In genomic region chr6:52540286-52540902, GRCh38 we compare ENCODE assay signal across 16 cellular contexts. TPM values are rescaled to one million over a fixed set of nuclear protein-coding genes. Genes with fewer than 3 reads are reported as not detected.
DNase-seq lines count a peak whose midpoint lies in the region; ATAC-seq and TF ChIP-seq lines count a peak whose summit lies in the region.
"Had no signal": no experiment of that assay in that cellular context is flagged by ENCODE, and none has a peak within 500 bp of the region (broad histone marks: within the 10 kb centered on the region; RNA-seq: fewer than 3 reads in every experiment).

No MANE protein-coding gene starts in this region.

- H2BK20ac ChIP-seq in IMR-90 (ENCODE audit: low read depth, low read length) = peak overlapping the region; percentile 87

- no peak for TF ChIP-seq POLR2A in IMR-90 (IDR thresholded peaks at IDR 0.05; ENCODE audit: low read depth, low read length)

- H3K4me1 ChIP-seq in IMR-90 (ENCODE audit: control insufficient read depth, insufficient read depth, low read length) = peaks cover 63% of the 10 kb centered on the region
- H3K4me1 ChIP-seq in ascending aorta = peaks cover 17 to 82% of the 10 kb centered on the region in 2 donors
- peaks cover 82% of the 10 kb centered on the region for H3K4me1 ChIP-seq in muscle layer of colon (ENCODE audit: insufficient read depth, low read length)
- H3K4me1 ChIP-seq in aorta (ENCODE audit: control insufficient read depth in 1 of 2, insufficient read depth in 2 of 2, low read length in 2 of 2) = peaks cover 4 to 37% of the 10 kb centered on the region in 2 donors
- H3K4me1 ChIP-seq: HAP-1 had no signal

- H3K27ac ChIP-seq in IMR-90 (ENCODE audit: insufficient read depth, low read length) (peak overlapping the region; percentile 91), ascending aorta (peak overlapping the region; percentile 86 to 87), muscle layer of colon (ENCODE audit: low read depth, low read length) (peak overlapping the region; percentile 36), aorta (ENCODE audit: low read depth in 1 of 2, low read length in 2 of 2) (peak overlapping the region in 1 of 2 donors; percentile 56)

- peak overlapping the region; percentile 92 for H3K4ac ChIP-seq in IMR-90 (ENCODE audit: low read depth, low read length)

- no CpG with 5 or more reads among the region's 3 CpGs for WGBS in IMR-90 (ENCODE audit: extremely low coverage in 2 of 2, insufficient read length in 1 of 2), 2 experiments
- WGBS in aorta, 2 donors = 67% methylated on average over 3 of the region's 3 CpGs

- CTCF ChIA-PET in IMR-90 (lab: Yijun Ruan, JAX) = interaction anchor here (1.0 to 1.3 kb wide), 2 partner anchors 26 to 122 kb away, joined by 3 read pairs; no protein-coding TSS in a partner anchor

- peak overlapping the region; percentile 91 for H2BK120ac ChIP-seq in IMR-90 (ENCODE audit: low read depth, low read length)

- H3K9me1 ChIP-seq in IMR-90 (ENCODE audit: insufficient read depth, low read length) = peaks cover 52% of the 10 kb centered on the region

- H4K91ac ChIP-seq in IMR-90 (ENCODE audit: insufficient read depth, low read depth, low read length) = peak overlapping the region; percentile 95

- peak overlapping the region; percentile 86 for H3K56ac ChIP-seq in IMR-90 (ENCODE audit: extremely low read depth, insufficient read depth, low read length)

- H3K23ac ChIP-seq in IMR-90 (ENCODE audit: low read depth, low read length) = peak overlapping the region; percentile 88

- H4K8ac ChIP-seq in IMR-90 (ENCODE audit: low read depth in 2 of 2, low read length in 2 of 2) = peak overlapping the region; percentile 56 to 73

- intact Hi-C loops in IMR-90 (cut with micrococcal nuclease) = no loop called here
- intact Hi-C loops in ascending aorta (cut with DNase I) = loop anchor here (2.0 to 5.0 kb wide), 2 partner anchors 18 to 37 kb away; partner anchors contain the start of gene TRAM2
- intact Hi-C loops in aorta (cut with DNase I) = no loop called here

- peaks cover 11% of the 10 kb centered on the region for H3K36me3 ChIP-seq in IMR-90 (ENCODE audit: control insufficient read depth, insufficient read depth, low read length)
- H3K36me3 ChIP-seq in ascending aorta = peaks cover 0 to under 1% of the 10 kb centered on the region in 2 donors
- peaks cover under 1% of the 10 kb centered on the region for H3K36me3 ChIP-seq in muscle layer of colon (ENCODE audit: insufficient read depth, low read length)
- no peaks in the 10 kb centered on the region for H3K36me3 ChIP-seq in aorta (ENCODE audit: control insufficient read depth in 1 of 2, insufficient read depth in 2 of 2, low read length in 1 of 2)
- H3K36me3 ChIP-seq: HAP-1 had no signal

- peak overlapping the region; percentile 82 for H4K5ac ChIP-seq in IMR-90 (ENCODE audit: low read depth, low read length)

- H3K9me3 ChIP-seq in IMR-90 (ENCODE audit: control insufficient read depth, insufficient read depth, low read length) (no peaks in the 10 kb centered on the region), ascending aorta (no peaks in the 10 kb centered on the region), muscle layer of colon (ENCODE audit: low read length) (no peaks in the 10 kb centered on the region), aorta (ENCODE audit: control insufficient read depth, low read length) (no peaks in the 10 kb centered on the region)
- H3K9me3 ChIP-seq: HAP-1 had no signal

- BruUV-seq in IMR-90 (replicated peaks; lab: Mats Ljungman, UMichigan) = no TSS peak

- peaks cover 7% of the 10 kb centered on the region; the same call in 1 of the 2 replicates for H4K20me1 ChIP-seq in IMR-90 (ENCODE audit: insufficient read depth, low read length)

- H3K18ac ChIP-seq in IMR-90 (ENCODE audit: low read depth, low read length) = peak overlapping the region; percentile 84

- no peak overlapping the region for H2AK9ac ChIP-seq in IMR-90 (replicated peaks; ENCODE audit: low read depth, low read length, poor library complexity)

- peak overlapping the region; percentile 92 for H3K14ac ChIP-seq in IMR-90 (replicated peaks; ENCODE audit: low read depth, low read length)

- peak overlapping the region; percentile 95 for H2BK5ac ChIP-seq in IMR-90 (ENCODE audit: low read depth, low read length, poor library complexity, severe bottlenecking)

- H3K27me3 ChIP-seq in IMR-90 (ENCODE audit: control insufficient read depth, insufficient read depth, low read length) = no peaks in the 10 kb centered on the region
- H3K27me3 ChIP-seq in ascending aorta = no peaks in the 10 kb centered on the region
- no peaks in the 10 kb centered on the region for H3K27me3 ChIP-seq in muscle layer of colon (ENCODE audit: control insufficient read depth in 1 of 2, insufficient read depth in 2 of 2, low read length in 2 of 2)
- no peaks in the 10 kb centered on the region for H3K27me3 ChIP-seq in aorta (ENCODE audit: control insufficient read depth in 1 of 2, insufficient read depth in 2 of 2, low read length in 1 of 2)

- peak overlapping the region; percentile 58; the same call in 1 of the 2 replicates for H3K9ac ChIP-seq in IMR-90 (ENCODE audit: low read depth, low read length)
- H3K9ac ChIP-seq in muscle layer of colon (ENCODE audit: low read length) = no peak overlapping the region

- POLR2A ChIA-PET in IMR-90 (lab: Charles Lee; ENCODE audit: unreplicated experiment) = no interaction called here

- H3K79me1 ChIP-seq in IMR-90 (ENCODE audit: low read depth in 1 of 2, low read length in 2 of 2) = peaks cover 41 to 87% of the 10 kb centered on the region in 2 experiments

- H3K4me3 ChIP-seq in AG09309 (ENCODE audit: control insufficient read depth, low read depth, low read length) = no peak overlapping the region
- no peak overlapping the region for H3K4me3 ChIP-seq in IMR-90 (ENCODE audit: insufficient read depth, low read depth, low read length)
- H3K4me3 ChIP-seq in ascending aorta = no peak overlapping the region
- no peak overlapping the region for H3K4me3 ChIP-seq in muscle layer of colon (ENCODE audit: low read depth in 1 of 2, low read length in 2 of 2)
- no peak overlapping the region for H3K4me3 ChIP-seq in aorta (ENCODE audit: low read length in 2 of 2)
- H3K4me3 ChIP-seq: HAP-1, lung had no signal

- DNase-seq in AG09309 (ENCODE audit: low read depth) (peak; percentile 29), IMR-90 (peak; percentile 42), ascending aorta (ENCODE audit: low spot score in 2 of 2) (no peak), aorta (no peak), activated T-cell treated with anti-CD3 and anti-CD28 coated beads for 4 hours (no peak), ecto neural progenitor cell (ENCODE audit: low spot score) (no peak)
- DNase-seq: activated CD4-positive, alpha-beta memory T cell treated with anti-CD3 and anti-CD28 coated beads, Interleukin-2, amount 10 ng/mL, durations not matched to agents 7 days and 5 days; activated naive CD8-positive, alpha-beta T cell treated with anti-CD3 and anti-CD28 coated beads, Interleukin-2, amount 10 ng/mL, durations not matched to agents 7 days and 5 days; foreskin melanocyte; NCI-H187; retina had no signal

- peak overlapping the region; percentile 96 for H2AK5ac ChIP-seq in IMR-90 (ENCODE audit: low read depth, low read length)

- TF ChIP-seq CTCF in AG09309 (IDR thresholded peaks at IDR 0.05; ENCODE audit: control insufficient read depth, insufficient read depth, low read depth, low read length, missing control alignments) = no peak
- TF ChIP-seq CTCF in IMR-90 (conservative IDR thresholded peaks at IDR 0.05; ENCODE audit: low read depth, low read length) = no peak
- TF ChIP-seq CTCF in ascending aorta (IDR thresholded peaks at IDR 0.05) = no peak

- peak overlapping the region; percentile 94 for H2BK15ac ChIP-seq in IMR-90 (ENCODE audit: low read depth, low read length)

- ATAC-seq in IMR-90 (ENCODE audit: low read depth) (no peak), aorta (ENCODE audit: low FRiP score) (no peak), GM21381 (IDR thresholded peaks at IDR 0.05; ENCODE audit: unreplicated experiment) (no peak)
- ATAC-seq: natural killer cell treated with Interleukin-12 subunit alpha and Interleukin-12 subunit beta and Interleukin-15 and Interleukin-18, amount 100 ng/mL, for 72 hours had no signal

- dilution Hi-C loops in IMR-90 (cut with HindIII; ENCODE audit: low sequenced_read_pairs, unreplicated experiment) = no loop called here

- H2AFZ ChIP-seq in IMR-90 (replicated peaks; ENCODE audit: low read length, poor library complexity) = no peak overlapping the region

- in situ Hi-C loops in IMR-90 (cut with MboI; ENCODE audit: low sequenced_read_pairs) = no loop called here

- peak overlapping the region; percentile 4; the same call in 1 of the 2 replicates for H3K4me2 ChIP-seq in IMR-90 (ENCODE audit: low read depth, low read length)

- no peak for TF ChIP-seq RAD21 in IMR-90 (IDR thresholded peaks at IDR 0.05; ENCODE audit: low read length)

TF ChIP-seq in IMR-90, 13 proteins besides CTCF, POLR2A, EP300 and RAD21:
- no peak for TF ChIP-seq RCOR1 (IDR thresholded peaks at IDR 0.05; ENCODE audit: insufficient replicate concordance, low read length)

RNA-seq across cellular contexts. Expression of gene TRAM2, which starts 36.5 kb away (rescaled TPM):
- total RNA-seq in IMR-90 (2012; rRNA removed) (77.2 and 81.1 TPM in 2 replicates), ascending aorta (32.6 TPM), aorta (10 to 100 TPM; 38.0 to 39.5 TPM)
- polyA plus RNA-seq in IMR-90 (2012; rRNA removed) (94.2 and 95.7 TPM in 2 replicates), aorta (10 to 100 TPM in 1 of 2 donors, 1 to 10 TPM in 1; 7.5 to 22.6 TPM)
- polyA plus RNA-seq in IMR-90 (2012; cell fraction: cytosol; rRNA removed) = 51.8 and 52.7 TPM in 2 replicates
- 86.8 and 207 TPM in 2 replicates for polyA plus RNA-seq in IMR-90 (2012; cell fraction: nucleus; rRNA removed; ENCODE audit: low replicate concordance)

Comparison
In these comparisons a context has a peak if more than half of its experiments do, and no peak if none do; other contexts are left out.
1. DNase-seq: peak in AG09309 (single experiment) and IMR-90 (single experiment); none in ascending aorta (0 of 2), aorta (0 of 2), activated T-cell treated with anti-CD3 and anti-CD28 coated beads for 4 hours (single experiment) and ecto neural progenitor cell (single experiment).